ENCODE assay signal across 8 cellular contexts in genomic region chrX:41335590-41336331, GRCh38. TPM values are rescaled to one million over a fixed set of nuclear protein-coding genes. Genes with fewer than 3 reads are reported as not detected.
DNase-seq lines count a peak whose midpoint lies in the region; ATAC-seq and TF ChIP-seq lines count a peak whose summit lies in the region.

No MANE protein-coding gene starts in this region.

- peak overlapping the region; percentile 78 for H3K4me2 ChIP-seq in parathyroid adenoma (ENCODE audit: low read length)

- H3K9ac ChIP-seq in parathyroid adenoma, result no peak overlapping the region

- TF ChIP-seq CTCF in Peyer's patch (IDR thresholded peaks at IDR 0.05) (no peak), epithelial cell of esophagus (IDR thresholded peaks at IDR 0.05; ENCODE audit: insufficient read depth, low read depth, low read length, missing control alignments) (no peak), parathyroid adenoma (IDR thresholded peaks at IDR 0.05) (no peak)

- H3K79me2 ChIP-seq in parathyroid adenoma, result peaks cover 24% of the 10 kb centered on the region

- H3K4me1 ChIP-seq in Peyer's patch (peaks cover 0 to 5% (median 0%) of the 10 kb centered on the region in 4 donors), parathyroid adenoma (peaks cover 3% of the 10 kb centered on the region)

- H3K36me3 ChIP-seq in Peyer's patch (peaks cover 0 to under 1% (median 0%) of the 10 kb centered on the region in 3 donors), parathyroid adenoma (ENCODE audit: control insufficient read depth, insufficient read depth, low read length) (peaks cover 3% of the 10 kb centered on the region)

- H3K4me3 ChIP-seq in Peyer's patch (peak overlapping the region; percentile 75 to 94 (median 84)), epithelial cell of esophagus (ENCODE audit: low read length) (peak overlapping the region; percentile 87), parathyroid adenoma (ENCODE audit: low read depth, low read length) (peak overlapping the region; percentile 100)

- ATAC-seq in GM18520 (IDR thresholded peaks at IDR 0.05; ENCODE audit: unreplicated experiment) (no peak), GM18867 (IDR thresholded peaks at IDR 0.05; ENCODE audit: unreplicated experiment) (no peak)

- DNase-seq in EH (ENCODE audit: low read depth) (peak; percentile 57), Peyer's patch (no peak), epithelial cell of esophagus (ENCODE audit: low read depth) (no peak), NCI-H2171 (lab: John Stamatoyannopoulos, UW) (no peak), NCI-H1105 (lab: John Stamatoyannopoulos, UW) (no peak)

- no peak for TF ChIP-seq POLR2A in Peyer's patch (IDR thresholded peaks at IDR 0.05)

- H3K27me3 ChIP-seq in Peyer's patch (no peaks in the 10 kb centered on the region), parathyroid adenoma (ENCODE audit: control insufficient read depth, insufficient read depth, low read length) (no peaks in the 10 kb centered on the region)

- H3K27ac ChIP-seq in Peyer's patch (peak overlapping the region; percentile 97 to 100 (median 99)), parathyroid adenoma (peak overlapping the region; percentile 100)

- H2AFZ ChIP-seq in parathyroid adenoma, result no peak overlapping the region

- no peaks in the 10 kb centered on the region for H3K9me3 ChIP-seq in Peyer's patch
- H3K9me3 ChIP-seq in parathyroid adenoma (ENCODE audit: control insufficient read depth, low read length), result no peaks in the 10 kb centered on the region

RNA-seq across cellular contexts. Expression of gene DDX3X, which starts 1.8 kb away (rescaled TPM):
- total RNA-seq in Peyer's patch, result 100 to 1,000 TPM; 152 to 215 (median 179) TPM
